In the genomic region with DNA sequence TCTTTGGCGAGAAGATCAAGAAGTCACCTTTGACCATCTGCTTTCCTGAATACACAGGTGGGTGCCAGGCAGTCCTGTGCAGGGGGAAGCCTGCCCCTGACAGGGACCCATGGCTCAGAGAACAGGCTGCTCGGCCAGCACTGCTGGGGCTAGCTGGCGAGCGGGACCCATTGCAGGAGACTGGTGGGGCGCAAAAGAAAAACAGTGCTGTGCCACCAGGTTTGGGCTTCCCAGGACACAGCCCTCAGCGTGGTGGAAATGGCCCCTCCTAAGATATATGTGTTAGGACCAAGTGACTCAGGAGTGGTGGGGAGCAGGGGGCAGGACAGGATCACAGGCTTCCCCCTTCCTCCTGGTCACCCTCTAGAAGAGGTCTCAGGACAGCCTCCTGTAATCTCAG, we compare ENCODE assay signal across 18 cellular contexts.
DNase-seq lines count a peak whose midpoint lies in the region; ATAC-seq and TF ChIP-seq lines count a peak whose summit lies in the region.
"Had no signal": no experiment of that assay in that cellular context is flagged by ENCODE, and none has a peak within 500 bp of the region (broad histone marks: within the 10 kb centered on the region; RNA-seq: fewer than 3 reads in every experiment).

No MANE protein-coding gene starts in this region.

- H3K18ac ChIP-seq in neuronal stem cell (ENCODE audit: low read length): peak overlapping the region; percentile 80

- no peaks in the 10 kb centered on the region for H3K36me3 Mint-ChIP-seq in WTC11

- intact Hi-C loops in cardiac septum (cut with DNase I): no loop called here
- intact Hi-C loops in left ventricle myocardium inferior (cut with micrococcal nuclease): no loop called here
- intact Hi-C loops in aorta (cut with DNase I): no loop called here

- no peak overlapping the region for H3K4me2 ChIP-seq in neuronal stem cell (ENCODE audit: insufficient read depth, low read length, poor library complexity, severe bottlenecking)
- H3K4me2 ChIP-seq: A549 had no signal

- H3K4me1 ChIP-seq in left ventricle myocardium inferior (peaks cover 8% of the 10 kb centered on the region), neuronal stem cell (ENCODE audit: control insufficient read depth in 2 of 2, insufficient read depth in 1 of 2, low read depth in 1 of 2, low read length in 2 of 2) (peaks cover 6 to 8% of the 10 kb centered on the region in 2 donors), aorta (ENCODE audit: control insufficient read depth in 1 of 2, insufficient read depth in 2 of 2, low read length in 2 of 2) (no peaks in the 10 kb centered on the region)

- peak; percentile 54 for DNase-seq in cardiac septum (ENCODE audit: low spot score)
- DNase-seq in left ventricle myocardium inferior: no peak
- peak; percentile 7 for DNase-seq in WTC11 (ENCODE audit: low spot score)
- DNase-seq in neuronal stem cell (ENCODE audit: low spot score): no peak
- DNase-seq in aorta: peak; percentile 24 to 58
- DNase-seq in DMS153 treated with DMSO at 0.1 percent for 48 hours (lab: John Stamatoyannopoulos, UW; ENCODE audit: unreplicated experiment): no peak
- DNase-seq in NCI-H2171 (lab: John Stamatoyannopoulos, UW): no peak
- DNase-seq: CD4-positive, alpha-beta T cell; COR-L47; DMS79 treated with DMSO at 0.1 percent for 48 hours; Kasumi-1; NCI-H1694; NCI-H2081 treated with DMSO at 0.1 percent for 48 hours; NCI-H446 treated with DMSO at 0.1 percent for 48 hours; NCI-H526 treated with DMSO at 0.1 percent for 48 hours; OCI-M1; SHP77 had no signal

- peak overlapping the region; percentile 89 for H2BK120ac ChIP-seq in neuronal stem cell (ENCODE audit: low read depth, low read length)

- H3K4me3 Mint-ChIP-seq in WTC11: no peak overlapping the region
- H3K4me3 Mint-ChIP-seq: CD4-positive, alpha-beta T cell had no signal

- CTCF ChIA-PET in WTC11 (lab: Charles Lee): no interaction called here

- H3K79me1 ChIP-seq in neuronal stem cell (ENCODE audit: low read depth, low read length): peaks cover 7% of the 10 kb centered on the region

- H3K23ac ChIP-seq in neuronal stem cell (ENCODE audit: low read depth, low read length, poor library complexity): no peak overlapping the region

- H4K8ac ChIP-seq in neuronal stem cell (ENCODE audit: low read depth, low read length): peak overlapping the region; percentile 17

- no peaks in the 10 kb centered on the region for H3K9me3 Mint-ChIP-seq in WTC11
- H3K9me3 Mint-ChIP-seq: CD4-positive, alpha-beta T cell had no signal

- H2BK5ac ChIP-seq in neuronal stem cell (ENCODE audit: low read length): no peak overlapping the region

- H4K91ac ChIP-seq in neuronal stem cell (ENCODE audit: low read depth, low read length, poor library complexity): no peak overlapping the region

- H3K27ac ChIP-seq in left ventricle myocardium inferior (replicated peaks): no peak overlapping the region
- H3K27ac ChIP-seq in neuronal stem cell (replicated peaks; ENCODE audit: low read length): no peak overlapping the region
- no peak overlapping the region for H3K27ac ChIP-seq in aorta (ENCODE audit: low read depth in 1 of 2, low read length in 2 of 2)
- H3K27ac ChIP-seq: A549 had no signal

- H3K9me3 ChIP-seq in left ventricle myocardium inferior (replicated peaks): no peaks in the 10 kb centered on the region
- H3K9me3 ChIP-seq in neuronal stem cell (replicated peaks in 1 of 2; ENCODE audit: control insufficient read depth in 2 of 2, insufficient read depth in 1 of 2, low read depth in 1 of 2, low read length in 2 of 2): no peaks in the 10 kb centered on the region
- no peaks in the 10 kb centered on the region for H3K9me3 ChIP-seq in aorta (ENCODE audit: control insufficient read depth, low read length)
- H3K9me3 ChIP-seq: A549 had no signal

- no CpG with 5 or more reads among the region's 6 CpGs for WGBS in neuronal stem cell (ENCODE audit: extremely low coverage in 2 of 2, insufficient read length in 2 of 2, insufficient replicate concordance in 1 of 2), 2 donors
- 93 to 95% methylated on average over 6 of the region's 6 CpGs for WGBS in aorta, 2 donors

- H2BK15ac ChIP-seq in neuronal stem cell (ENCODE audit: low read length): peak overlapping the region; percentile 58

- POLR2A ChIA-PET in WTC11 (lab: Charles Lee): no interaction called here

- H3K4me1 Mint-ChIP-seq in WTC11: peaks cover 10% of the 10 kb centered on the region

- H3K14ac ChIP-seq in neuronal stem cell (ENCODE audit: low read length): no peak overlapping the region

- H3K4ac ChIP-seq in neuronal stem cell (ENCODE audit: low read length): no peak overlapping the region

- no peak overlapping the region for H3K9ac ChIP-seq in neuronal stem cell (ENCODE audit: low read depth, low read length, poor library complexity)

- no peaks in the 10 kb centered on the region for H3K36me3 ChIP-seq in left ventricle myocardium inferior
- no peaks in the 10 kb centered on the region for H3K36me3 ChIP-seq in neuronal stem cell (replicated peaks in 1 of 2; ENCODE audit: control insufficient read depth in 2 of 2, insufficient read depth in 2 of 2, low read length in 2 of 2)
- H3K36me3 ChIP-seq in aorta (ENCODE audit: control insufficient read depth in 1 of 2, insufficient read depth in 2 of 2, low read length in 1 of 2): no peaks in the 10 kb centered on the region

- no peak overlapping the region for H2BK12ac ChIP-seq in neuronal stem cell (ENCODE audit: low read length)

- ATAC-seq in WTC11 (no peak), aorta (ENCODE audit: low FRiP score) (no peak)
- ATAC-seq: A549 had no signal

- H3K27me3 ChIP-seq in left ventricle myocardium inferior (ENCODE audit: low read depth) (no peaks in the 10 kb centered on the region), neuronal stem cell (ENCODE audit: control insufficient read depth in 3 of 3, insufficient read depth in 3 of 3, low read depth in 1 of 3, low read length in 3 of 3) (peaks cover 0 to 2% (median 0%) of the 10 kb centered on the region in 3 experiments), aorta (ENCODE audit: control insufficient read depth in 1 of 2, insufficient read depth in 2 of 2, low read length in 1 of 2) (no peaks in the 10 kb centered on the region)

- no peak overlapping the region for H3K27ac Mint-ChIP-seq in WTC11
- H3K27ac Mint-ChIP-seq: CD4-positive, alpha-beta T cell had no signal

- H3K4me3 ChIP-seq in left ventricle myocardium inferior (no peak overlapping the region), neuronal stem cell (ENCODE audit: low read length in 2 of 2) (no peak overlapping the region), aorta (ENCODE audit: low read length in 2 of 2) (no peak overlapping the region)
- H3K4me3 ChIP-seq: A549 had no signal

- TF ChIP-seq CTCF in left ventricle myocardium inferior (IDR thresholded peaks at IDR 0.05; ENCODE audit: borderline replicate concordance) (no peak), WTC11 (IDR thresholded peaks at IDR 0.05) (no peak)

- H2AFZ ChIP-seq in neuronal stem cell (ENCODE audit: low read length): no peak overlapping the region

- no peaks in the 10 kb centered on the region for H3K27me3 Mint-ChIP-seq in WTC11 (ENCODE audit: low read depth)
- H3K27me3 Mint-ChIP-seq: CD4-positive, alpha-beta T cell had no signal

- H2AK5ac ChIP-seq in neuronal stem cell (ENCODE audit: low read depth, low read length): peak overlapping the region; percentile 68

TF ChIP-seq in WTC11, 78 proteins besides CTCF, POLR2A, EP300 and RAD21 (continues in another document):
- TF ChIP-seq JUN (CRISPR knock-in tag; IDR thresholded peaks at IDR 0.05) (no peak), NR1H2 (CRISPR knock-in tag; IDR thresholded peaks at IDR 0.05) (no peak), MYBL2 (CRISPR knock-in tag; IDR thresholded peaks at IDR 0.05) (no peak), ZNF671 (CRISPR knock-in tag; IDR thresholded peaks at IDR 0.05) (no peak), NR2C2 (CRISPR knock-in tag; IDR thresholded peaks at IDR 0.05) (no peak), IRF2 (CRISPR knock-in tag; IDR thresholded peaks at IDR 0.05; ENCODE audit: borderline replicate concordance, low read depth) (no peak), ZNF219 (CRISPR knock-in tag; IDR thresholded peaks at IDR 0.05; ENCODE audit: borderline replicate concordance) (no peak), SP1 (CRISPR knock-in tag; conservative IDR thresholded peaks at IDR 0.05) (no peak)
- TF ChIP-seq, protein P1, sequence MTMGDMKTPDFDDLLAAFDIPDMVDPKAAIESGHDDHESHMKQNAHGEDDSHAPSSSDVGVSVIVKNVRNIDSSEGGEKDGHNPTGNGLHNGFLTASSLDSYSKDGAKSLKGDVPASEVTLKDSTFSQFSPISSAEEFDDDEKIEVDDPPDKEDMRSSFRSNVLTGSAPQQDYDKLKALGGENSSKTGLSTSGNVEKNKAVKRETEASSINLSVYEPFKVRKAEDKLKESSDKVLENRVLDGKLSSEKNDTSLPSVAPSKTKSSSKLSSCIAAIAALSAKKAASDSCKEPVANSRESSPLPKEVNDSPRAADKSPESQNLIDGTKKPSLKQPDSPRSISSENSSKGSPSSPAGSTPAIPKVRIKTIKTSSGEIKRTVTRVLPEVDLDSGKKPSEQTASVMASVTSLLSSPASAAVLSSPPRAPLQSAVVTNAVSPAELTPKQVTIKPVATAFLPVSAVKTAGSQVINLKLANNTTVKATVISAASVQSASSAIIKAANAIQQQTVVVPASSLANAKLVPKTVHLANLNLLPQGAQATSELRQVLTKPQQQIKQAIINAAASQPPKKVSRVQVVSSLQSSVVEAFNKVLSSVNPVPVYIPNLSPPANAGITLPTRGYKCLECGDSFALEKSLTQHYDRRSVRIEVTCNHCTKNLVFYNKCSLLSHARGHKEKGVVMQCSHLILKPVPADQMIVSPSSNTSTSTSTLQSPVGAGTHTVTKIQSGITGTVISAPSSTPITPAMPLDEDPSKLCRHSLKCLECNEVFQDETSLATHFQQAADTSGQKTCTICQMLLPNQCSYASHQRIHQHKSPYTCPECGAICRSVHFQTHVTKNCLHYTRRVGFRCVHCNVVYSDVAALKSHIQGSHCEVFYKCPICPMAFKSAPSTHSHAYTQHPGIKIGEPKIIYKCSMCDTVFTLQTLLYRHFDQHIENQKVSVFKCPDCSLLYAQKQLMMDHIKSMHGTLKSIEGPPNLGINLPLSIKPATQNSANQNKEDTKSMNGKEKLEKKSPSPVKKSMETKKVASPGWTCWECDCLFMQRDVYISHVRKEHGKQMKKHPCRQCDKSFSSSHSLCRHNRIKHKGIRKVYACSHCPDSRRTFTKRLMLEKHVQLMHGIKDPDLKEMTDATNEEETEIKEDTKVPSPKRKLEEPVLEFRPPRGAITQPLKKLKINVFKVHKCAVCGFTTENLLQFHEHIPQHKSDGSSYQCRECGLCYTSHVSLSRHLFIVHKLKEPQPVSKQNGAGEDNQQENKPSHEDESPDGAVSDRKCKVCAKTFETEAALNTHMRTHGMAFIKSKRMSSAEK (CRISPR knock-in tag; IDR thresholded peaks at IDR 0.05; ENCODE audit: borderline replicate concordance): no peak

Comparison
In these comparisons a context has a peak if more than half of its experiments do, and no peak if none do; other contexts are left out.
1. DNase-seq: peak in cardiac septum (single experiment), WTC11 (single experiment) and aorta (2 of 2); none in left ventricle myocardium inferior (single experiment), neuronal stem cell (single experiment), DMS153 treated with DMSO at 0.1 percent for 48 hours (single experiment) and NCI-H2171 (single experiment).